ENCODE assay signal across 2 cellular contexts in the genomic region with DNA sequence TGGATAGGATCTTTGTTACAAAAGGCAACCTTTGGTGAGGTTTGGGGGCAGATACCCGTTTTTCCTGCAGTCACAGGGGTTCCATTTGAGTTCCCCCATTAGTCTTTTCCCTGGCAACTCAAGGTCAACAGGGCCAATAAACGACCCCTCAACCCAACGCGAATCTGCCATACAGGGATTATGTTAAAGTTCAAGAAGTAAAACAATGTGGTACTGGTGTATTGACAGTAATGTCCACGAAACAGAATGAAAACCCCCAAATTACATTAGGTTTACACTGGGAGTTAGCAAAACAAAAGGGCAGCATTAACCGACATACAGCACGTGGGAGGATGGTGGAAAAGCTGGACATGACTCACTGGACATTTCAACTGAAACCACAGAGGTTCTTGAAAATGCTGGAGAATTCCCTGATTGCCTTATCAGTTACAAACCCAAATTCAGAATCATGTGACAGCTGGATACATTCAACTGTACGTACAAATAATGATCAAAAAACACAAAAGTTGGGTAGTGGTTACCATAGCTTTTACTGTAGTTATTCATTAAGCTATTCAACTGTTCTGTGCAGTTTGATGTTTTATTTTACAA.
A peak's percentile ranks its signal among the peaks of the same experiment; 100 is the strongest.
TF ChIP-seq lines count a peak whose summit lies in the region.

No MANE protein-coding gene starts in this region.

TF ChIP-seq in SK-N-SH, 30 proteins besides CTCF, POLR2A, EP300 and RAD21 (continued from another document):
- TF ChIP-seq, protein P1, sequence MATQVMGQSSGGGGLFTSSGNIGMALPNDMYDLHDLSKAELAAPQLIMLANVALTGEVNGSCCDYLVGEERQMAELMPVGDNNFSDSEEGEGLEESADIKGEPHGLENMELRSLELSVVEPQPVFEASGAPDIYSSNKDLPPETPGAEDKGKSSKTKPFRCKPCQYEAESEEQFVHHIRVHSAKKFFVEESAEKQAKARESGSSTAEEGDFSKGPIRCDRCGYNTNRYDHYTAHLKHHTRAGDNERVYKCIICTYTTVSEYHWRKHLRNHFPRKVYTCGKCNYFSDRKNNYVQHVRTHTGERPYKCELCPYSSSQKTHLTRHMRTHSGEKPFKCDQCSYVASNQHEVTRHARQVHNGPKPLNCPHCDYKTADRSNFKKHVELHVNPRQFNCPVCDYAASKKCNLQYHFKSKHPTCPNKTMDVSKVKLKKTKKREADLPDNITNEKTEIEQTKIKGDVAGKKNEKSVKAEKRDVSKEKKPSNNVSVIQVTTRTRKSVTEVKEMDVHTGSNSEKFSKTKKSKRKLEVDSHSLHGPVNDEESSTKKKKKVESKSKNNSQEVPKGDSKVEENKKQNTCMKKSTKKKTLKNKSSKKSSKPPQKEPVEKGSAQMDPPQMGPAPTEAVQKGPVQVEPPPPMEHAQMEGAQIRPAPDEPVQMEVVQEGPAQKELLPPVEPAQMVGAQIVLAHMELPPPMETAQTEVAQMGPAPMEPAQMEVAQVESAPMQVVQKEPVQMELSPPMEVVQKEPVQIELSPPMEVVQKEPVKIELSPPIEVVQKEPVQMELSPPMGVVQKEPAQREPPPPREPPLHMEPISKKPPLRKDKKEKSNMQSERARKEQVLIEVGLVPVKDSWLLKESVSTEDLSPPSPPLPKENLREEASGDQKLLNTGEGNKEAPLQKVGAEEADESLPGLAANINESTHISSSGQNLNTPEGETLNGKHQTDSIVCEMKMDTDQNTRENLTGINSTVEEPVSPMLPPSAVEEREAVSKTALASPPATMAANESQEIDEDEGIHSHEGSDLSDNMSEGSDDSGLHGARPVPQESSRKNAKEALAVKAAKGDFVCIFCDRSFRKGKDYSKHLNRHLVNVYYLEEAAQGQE (IDR thresholded peaks at IDR 0.05; ENCODE audit: low read depth, low read length): no peak
- TF ChIP-seq FOSL2 (IDR thresholded peaks at IDR 0.05; ENCODE audit: borderline replicate concordance, low read depth): peak; percentile 11; the same call in 1 of the 2 replicates

TF ChIP-seq in SK-N-SH treated with all-trans-retinoic acid at 6 μM for 48 hours, 23 proteins besides CTCF, POLR2A, EP300 and RAD21 (continued from another document):
- TF ChIP-seq, protein P2, sequence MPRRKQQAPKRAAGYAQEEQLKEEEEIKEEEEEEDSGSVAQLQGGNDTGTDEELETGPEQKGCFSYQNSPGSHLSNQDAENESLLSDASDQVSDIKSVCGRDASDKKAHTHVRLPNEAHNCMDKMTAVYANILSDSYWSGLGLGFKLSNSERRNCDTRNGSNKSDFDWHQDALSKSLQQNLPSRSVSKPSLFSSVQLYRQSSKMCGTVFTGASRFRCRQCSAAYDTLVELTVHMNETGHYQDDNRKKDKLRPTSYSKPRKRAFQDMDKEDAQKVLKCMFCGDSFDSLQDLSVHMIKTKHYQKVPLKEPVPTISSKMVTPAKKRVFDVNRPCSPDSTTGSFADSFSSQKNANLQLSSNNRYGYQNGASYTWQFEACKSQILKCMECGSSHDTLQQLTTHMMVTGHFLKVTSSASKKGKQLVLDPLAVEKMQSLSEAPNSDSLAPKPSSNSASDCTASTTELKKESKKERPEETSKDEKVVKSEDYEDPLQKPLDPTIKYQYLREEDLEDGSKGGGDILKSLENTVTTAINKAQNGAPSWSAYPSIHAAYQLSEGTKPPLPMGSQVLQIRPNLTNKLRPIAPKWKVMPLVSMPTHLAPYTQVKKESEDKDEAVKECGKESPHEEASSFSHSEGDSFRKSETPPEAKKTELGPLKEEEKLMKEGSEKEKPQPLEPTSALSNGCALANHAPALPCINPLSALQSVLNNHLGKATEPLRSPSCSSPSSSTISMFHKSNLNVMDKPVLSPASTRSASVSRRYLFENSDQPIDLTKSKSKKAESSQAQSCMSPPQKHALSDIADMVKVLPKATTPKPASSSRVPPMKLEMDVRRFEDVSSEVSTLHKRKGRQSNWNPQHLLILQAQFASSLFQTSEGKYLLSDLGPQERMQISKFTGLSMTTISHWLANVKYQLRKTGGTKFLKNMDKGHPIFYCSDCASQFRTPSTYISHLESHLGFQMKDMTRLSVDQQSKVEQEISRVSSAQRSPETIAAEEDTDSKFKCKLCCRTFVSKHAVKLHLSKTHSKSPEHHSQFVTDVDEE (CRISPR knock-in tag; IDR thresholded peaks at IDR 0.05): no peak
- TF ChIP-seq ZNF565 (CRISPR knock-in tag; conservative IDR thresholded peaks at IDR 0.05; ENCODE audit: low read depth): no peak
- TF ChIP-seq TCF4 (CRISPR knock-in tag; IDR thresholded peaks at IDR 0.05; ENCODE audit: borderline replicate concordance): no peak
- no peak for TF ChIP-seq TOX (CRISPR knock-in tag; IDR thresholded peaks at IDR 0.05; ENCODE audit: borderline replicate concordance)
- no peak for TF ChIP-seq ZC3H10 (CRISPR knock-in tag; IDR thresholded peaks at IDR 0.05)
- TF ChIP-seq, protein P3, sequence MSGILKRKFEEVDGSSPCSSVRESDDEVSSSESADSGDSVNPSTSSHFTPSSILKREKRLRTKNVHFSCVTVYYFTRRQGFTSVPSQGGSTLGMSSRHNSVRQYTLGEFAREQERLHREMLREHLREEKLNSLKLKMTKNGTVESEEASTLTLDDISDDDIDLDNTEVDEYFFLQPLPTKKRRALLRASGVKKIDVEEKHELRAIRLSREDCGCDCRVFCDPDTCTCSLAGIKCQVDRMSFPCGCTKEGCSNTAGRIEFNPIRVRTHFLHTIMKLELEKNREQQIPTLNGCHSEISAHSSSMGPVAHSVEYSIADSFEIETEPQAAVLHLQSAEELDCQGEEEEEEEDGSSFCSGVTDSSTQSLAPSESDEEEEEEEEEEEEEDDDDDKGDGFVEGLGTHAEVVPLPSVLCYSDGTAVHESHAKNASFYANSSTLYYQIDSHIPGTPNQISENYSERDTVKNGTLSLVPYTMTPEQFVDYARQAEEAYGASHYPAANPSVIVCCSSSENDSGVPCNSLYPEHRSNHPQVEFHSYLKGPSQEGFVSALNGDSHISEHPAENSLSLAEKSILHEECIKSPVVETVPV (CRISPR knock-in tag; IDR thresholded peaks at IDR 0.05): no peak
- no peak for TF ChIP-seq ZNF70 (CRISPR knock-in tag; IDR thresholded peaks at IDR 0.05)
